ENCODE assay signal across 15 cellular contexts in genomic region chr15:88440021-88440420, GRCh38. TPM values are rescaled to one million over a fixed set of nuclear protein-coding genes. Genes with fewer than 3 reads are reported as not detected.
DNase-seq lines count a peak whose midpoint lies in the region; ATAC-seq and TF ChIP-seq lines count a peak whose summit lies in the region.
"Had no signal": no experiment of that assay in that cellular context is flagged by ENCODE, and none has a peak within 500 bp of the region (broad histone marks: within the 10 kb centered on the region; RNA-seq: fewer than 3 reads in every experiment).

No MANE protein-coding gene starts in this region.

- H3K9ac ChIP-seq in fibroblast of lung (ENCODE audit: insufficient read depth, low read length), result no peak overlapping the region

- no peak overlapping the region for H3K4me2 ChIP-seq in fibroblast of lung (ENCODE audit: extremely low read depth, insufficient read depth, low read length)
- H3K4me2 ChIP-seq: A549, smooth muscle cell had no signal

- H3K9me3 ChIP-seq in fibroblast of lung (ENCODE audit: control insufficient read depth, insufficient read depth, low read depth, low read length) (no peaks in the 10 kb centered on the region), gastrocnemius medialis (no peaks in the 10 kb centered on the region), right cardiac atrium (ENCODE audit: control insufficient read depth, low read length) (peaks cover 2% of the 10 kb centered on the region)

- no peak overlapping the region for H3K27ac ChIP-seq in fibroblast of lung (ENCODE audit: insufficient read depth, low read length)
- no peak overlapping the region for H3K27ac ChIP-seq in gastrocnemius medialis
- no peak overlapping the region for H3K27ac ChIP-seq in right cardiac atrium (ENCODE audit: low read length)

- H3K4me3 ChIP-seq in fibroblast of lung (replicated peaks in 1 of 4; ENCODE audit: control extremely low read depth in 1 of 4, insufficient read depth in 1 of 4, low read depth in 3 of 4, low read length in 4 of 4) (no peak overlapping the region), gastrocnemius medialis (no peak overlapping the region), right cardiac atrium (ENCODE audit: low read length) (no peak overlapping the region)
- H3K4me3 ChIP-seq: A549, smooth muscle cell had no signal

- H3K27ac Mint-ChIP-seq in activated naive CD4-positive, alpha-beta T cell treated with anti-CD3 and anti-CD28 coated beads, Interleukin-2, amount 50 U/mL, for 72 hours, result no peak overlapping the region
- H3K27ac Mint-ChIP-seq in activated naive CD4-positive, alpha-beta T cell treated with anti-CD3 and anti-CD28 coated beads for 36 hours, result no peak overlapping the region
- H3K27ac Mint-ChIP-seq: brain; natural killer cell treated with Interleukin-12 subunit alpha and Interleukin-12 subunit beta and Interleukin-15 and Interleukin-18, amount 100 ng/mL, for 72 hours; type B pancreatic cell had no signal

- CTCF ChIA-PET in activated naive CD4-positive, alpha-beta T cell treated with anti-CD3 and anti-CD28 coated beads for 36 hours (lab: Charles Lee), result interaction anchor here (2.4 kb wide), 1 partner anchor 15 kb away, joined by 7 read pairs; no protein-coding TSS in a partner anchor

- H3K27me3 ChIP-seq in fibroblast of lung (ENCODE audit: control insufficient read depth, insufficient read depth, low read length) (no peaks in the 10 kb centered on the region), gastrocnemius medialis (peaks cover 0 to 12% (median 0%) of the 10 kb centered on the region in 3 donors), right cardiac atrium (ENCODE audit: control insufficient read depth, insufficient read depth) (no peaks in the 10 kb centered on the region)

- H3K36me3 Mint-ChIP-seq in activated naive CD4-positive, alpha-beta T cell treated with anti-CD3 and anti-CD28 coated beads, Interleukin-2, amount 50 U/mL, for 72 hours, result peaks cover 15 to 21% of the 10 kb centered on the region in 2 donors
- no peaks in the 10 kb centered on the region for H3K36me3 Mint-ChIP-seq in activated naive CD4-positive, alpha-beta T cell treated with anti-CD3 and anti-CD28 coated beads for 36 hours (ENCODE audit: low read depth)
- H3K36me3 Mint-ChIP-seq: brain, type B pancreatic cell had no signal

- H3K4me1 Mint-ChIP-seq in activated naive CD4-positive, alpha-beta T cell treated with anti-CD3 and anti-CD28 coated beads for 36 hours (ENCODE audit: low read depth), result no peaks in the 10 kb centered on the region

- intact Hi-C loops in activated naive CD4-positive, alpha-beta T cell treated with anti-CD3 and anti-CD28 coated beads for 36 hours (cut with micrococcal nuclease), result no loop called here
- intact Hi-C loops in gastrocnemius medialis (cut with DNase I; ENCODE audit: low total_unique reads), result no loop called here
- intact Hi-C loops in right cardiac atrium (cut with DNase I), result loop anchor here in 1 of 4 donors (10.0 kb wide), 1 partner anchor 185 kb away; the partner anchor contains the start of gene NTRK3

- WGBS in right cardiac atrium, result 82% methylated on average over 1 of the region's 1 CpG

- H3K4me1 ChIP-seq in fibroblast of lung (ENCODE audit: control insufficient read depth, extremely low read depth, insufficient read depth, low read length) (no peaks in the 10 kb centered on the region), gastrocnemius medialis (no peaks in the 10 kb centered on the region), right cardiac atrium (ENCODE audit: control insufficient read depth, insufficient read depth, low read length) (no peaks in the 10 kb centered on the region)

- H3K27me3 Mint-ChIP-seq in activated naive CD4-positive, alpha-beta T cell treated with anti-CD3 and anti-CD28 coated beads for 36 hours (ENCODE audit: low read depth), result peaks cover 32% of the 10 kb centered on the region

- no peak overlapping the region for H3K4me3 Mint-ChIP-seq in activated naive CD4-positive, alpha-beta T cell treated with anti-CD3 and anti-CD28 coated beads for 36 hours
- H3K4me3 Mint-ChIP-seq: brain; natural killer cell treated with Interleukin-12 subunit alpha and Interleukin-12 subunit beta and Interleukin-15 and Interleukin-18, amount 100 ng/mL, for 72 hours; type B pancreatic cell had no signal

- H3K79me2 ChIP-seq in fibroblast of lung (ENCODE audit: control insufficient read depth, insufficient read depth, low read length), result no peaks in the 10 kb centered on the region

- H4K20me1 ChIP-seq in fibroblast of lung (ENCODE audit: control insufficient read depth, extremely low read depth, insufficient read depth, low read length), result no peaks in the 10 kb centered on the region

- peak; percentile 71 to 86 for ATAC-seq in activated naive CD4-positive, alpha-beta T cell treated with anti-CD3 and anti-CD28 coated beads, Interleukin-2, amount 50 U/mL, for 72 hours
- ATAC-seq in gastrocnemius medialis, result no peak
- no peak for ATAC-seq in GM18498 (IDR thresholded peaks at IDR 0.05; ENCODE audit: unreplicated experiment)
- ATAC-seq in right cardiac atrium, result no peak

- in situ Hi-C loops in gastrocnemius medialis (cut with MboI; ENCODE audit: low sequenced_read_pairs in 4 of 4), result no loop called here

- no peak overlapping the region for H2AFZ ChIP-seq in fibroblast of lung (ENCODE audit: low read length)

- H3K36me3 ChIP-seq in fibroblast of lung (ENCODE audit: control insufficient read depth, insufficient read depth, low read length) (no peaks in the 10 kb centered on the region), gastrocnemius medialis (no peaks in the 10 kb centered on the region)

- no peak for DNase-seq in activated naive CD4-positive, alpha-beta T cell treated with anti-CD3 and anti-CD28 coated beads, Interleukin-2, amount 50 U/mL, for 72 hours (ENCODE audit: low spot score in 2 of 2)
- DNase-seq in activated naive CD4-positive, alpha-beta T cell treated with anti-CD3 and anti-CD28 coated beads for 36 hours, result no peak
- DNase-seq in RPMI7951 (ENCODE audit: low read depth) (peak; percentile 71), fibroblast of lung (ENCODE audit: low read depth in 2 of 2) (peak; percentile 5 to 95), stromal cell of bone marrow (ENCODE audit: low read depth) (peak; percentile 36), gastrocnemius medialis (no peak), right cardiac atrium (no peak)
- DNase-seq: NCI-H1092 treated with DMSO at 0.1 percent for 48 hours, NCI-H446 had no signal

- H3K9me3 Mint-ChIP-seq in activated naive CD4-positive, alpha-beta T cell treated with anti-CD3 and anti-CD28 coated beads, Interleukin-2, amount 50 U/mL, for 72 hours, result peaks cover 7 to 13% of the 10 kb centered on the region in 2 donors
- H3K9me3 Mint-ChIP-seq in activated naive CD4-positive, alpha-beta T cell treated with anti-CD3 and anti-CD28 coated beads for 36 hours, result peaks cover 10% of the 10 kb centered on the region
- H3K9me3 Mint-ChIP-seq: natural killer cell treated with Interleukin-12 subunit alpha and Interleukin-12 subunit beta and Interleukin-15 and Interleukin-18, amount 100 ng/mL, for 72 hours; type B pancreatic cell had no signal

- TF ChIP-seq POLR2A in gastrocnemius medialis (IDR thresholded peaks at IDR 0.05), result no peak

- TF ChIP-seq CTCF in fibroblast of lung (conservative IDR thresholded peaks at IDR 0.05 in 1 of 2, IDR thresholded peaks at IDR 0.05 in 1 of 2; ENCODE audit: low read depth in 1 of 2, low read length in 2 of 2) (no peak), gastrocnemius medialis (IDR thresholded peaks at IDR 0.05 in 4 of 5, conservative IDR thresholded peaks at IDR 0.05 in 1 of 5) (no peak)

RNA-seq across cellular contexts. Expression of gene MRPL46, which starts 27.2 kb away (rescaled TPM):
- 10 to 100 TPM; 24.1 to 36.0 TPM for total RNA-seq in activated naive CD4-positive, alpha-beta T cell treated with anti-CD3 and anti-CD28 coated beads, Interleukin-2, amount 50 U/mL, for 72 hours
- total RNA-seq in activated naive CD4-positive, alpha-beta T cell treated with anti-CD3 and anti-CD28 coated beads for 36 hours, result 10 to 100 TPM; 29.1 to 29.2 TPM
- total RNA-seq in RPMI7951 (2014; rRNA removed; shearing (Covaris generic)), result 24.9 and 51.0 TPM in 2 replicates
- total RNA-seq in fibroblast of lung (13.4 and 13.7 TPM in 2 replicates), gastrocnemius medialis (10 to 100 TPM; 36.2 to 48.9 (median 44.6) TPM), right cardiac atrium (10 to 100 TPM; 30.0 to 46.3 (median 40.0) TPM)
- polyA plus RNA-seq in fibroblast of lung (21.4 and 27.0 TPM in 2 replicates), right cardiac atrium (67.9 TPM)
- polyA plus RNA-seq in fibroblast of lung (2012), result 19.4 and 28.9 TPM in 2 replicates
- polyA minus RNA-seq in fibroblast of lung (ENCODE audit: low replicate concordance), result 6.0 and 9.4 TPM in 2 replicates

RNA-seq across cellular contexts. Expression of gene MRPS11, which starts 27.5 kb away (rescaled TPM):
- total RNA-seq in activated naive CD4-positive, alpha-beta T cell treated with anti-CD3 and anti-CD28 coated beads, Interleukin-2, amount 50 U/mL, for 72 hours, result 10 to 100 TPM; 61.0 to 61.3 TPM
- 10 to 100 TPM; 50.3 to 57.1 TPM for total RNA-seq in activated naive CD4-positive, alpha-beta T cell treated with anti-CD3 and anti-CD28 coated beads for 36 hours
- total RNA-seq in RPMI7951 (2014; rRNA removed; shearing (Covaris generic)), result 85.6 and 99.8 TPM in 2 replicates
- total RNA-seq in fibroblast of lung (23.6 and 27.1 TPM in 2 replicates), gastrocnemius medialis (10 to 100 TPM; 33.5 to 47.8 (median 45.2) TPM), right cardiac atrium (10 to 100 TPM; 39.4 to 57.9 (median 52.1) TPM)
- polyA plus RNA-seq in fibroblast of lung (46.4 and 84.5 TPM in 2 replicates), right cardiac atrium (67.5 TPM)
- polyA plus RNA-seq in fibroblast of lung (2012), result 54.0 and 81.8 TPM in 2 replicates
- polyA minus RNA-seq in fibroblast of lung (ENCODE audit: low replicate concordance), result 29.3 and 34.1 TPM in 2 replicates

Comparison
In these comparisons a context has a peak if more than half of its experiments do, and no peak if none do; other contexts are left out.
1. ATAC-seq: peak in activated naive CD4-positive, alpha-beta T cell treated with anti-CD3 and anti-CD28 coated beads, Interleukin-2, amount 50 U/mL, for 72 hours (2 of 2); none in gastrocnemius medialis (0 of 2), GM18498 (single experiment) and right cardiac atrium (0 of 2).
2. DNase-seq: peak in RPMI7951 (single experiment), fibroblast of lung (2 of 2) and stromal cell of bone marrow (single experiment); none in activated naive CD4-positive, alpha-beta T cell treated with anti-CD3 and anti-CD28 coated beads, Interleukin-2, amount 50 U/mL, for 72 hours (0 of 2), activated naive CD4-positive, alpha-beta T cell treated with anti-CD3 and anti-CD28 coated beads for 36 hours (single experiment), gastrocnemius medialis (0 of 2) and right cardiac atrium (0 of 3).